8 cellular contexts compared by ENCODE assay signal in genomic region chr11:15006139-15006759, GRCh38. TPM values are rescaled to one million over a fixed set of nuclear protein-coding genes. Genes with fewer than 3 reads are reported as not detected.
A peak's percentile ranks its signal among the peaks of the same experiment; 100 is the strongest.
DNase-seq lines count a peak whose midpoint lies in the region; ATAC-seq and TF ChIP-seq lines count a peak whose summit lies in the region.

No MANE protein-coding gene starts in this region.

- no peak overlapping the region for H3K27ac Mint-ChIP-seq in activated naive CD8-positive, alpha-beta T cell treated with anti-CD3 and anti-CD28 coated beads, Interleukin-2, amount 10 ng/mL, durations not matched to agents 7 days and 5 days
- no peak overlapping the region for H3K27ac Mint-ChIP-seq in activated naive CD8-positive, alpha-beta T cell treated with anti-CD3 and anti-CD28 coated beads for 36 hours

- H3K4me3 Mint-ChIP-seq in activated naive CD8-positive, alpha-beta T cell treated with anti-CD3 and anti-CD28 coated beads, Interleukin-2, amount 10 ng/mL, durations not matched to agents 7 days and 5 days, result no peak overlapping the region
- no peak overlapping the region for H3K4me3 Mint-ChIP-seq in activated naive CD8-positive, alpha-beta T cell treated with anti-CD3 and anti-CD28 coated beads for 36 hours

- H3K27ac ChIP-seq in VCaP, result no peak overlapping the region

- CTCF ChIA-PET in HEK293T (lab: Yijun Ruan, JAX), result interaction anchor here (0.6 to 1.7 kb wide), 4 partner anchors 33 to 216 kb away, joined by 3 to 11 read pairs (median 4); partner anchors contain the start of gene CALCB

- ATAC-seq in activated naive CD8-positive, alpha-beta T cell treated with anti-CD3 and anti-CD28 coated beads, Interleukin-2, amount 10 ng/mL, durations not matched to agents 7 days and 5 days (ENCODE audit: low read depth), result peak; percentile 45

- no peaks in the 10 kb centered on the region for H3K36me3 Mint-ChIP-seq in activated naive CD8-positive, alpha-beta T cell treated with anti-CD3 and anti-CD28 coated beads, Interleukin-2, amount 10 ng/mL, durations not matched to agents 7 days and 5 days
- no peaks in the 10 kb centered on the region for H3K36me3 Mint-ChIP-seq in activated naive CD8-positive, alpha-beta T cell treated with anti-CD3 and anti-CD28 coated beads for 36 hours

- peak; percentile 51 for TF ChIP-seq CTCF in VCaP (conservative IDR thresholded peaks at IDR 0.05)

- no peaks in the 10 kb centered on the region for H3K4me1 Mint-ChIP-seq in activated naive CD8-positive, alpha-beta T cell treated with anti-CD3 and anti-CD28 coated beads, Interleukin-2, amount 10 ng/mL, durations not matched to agents 7 days and 5 days
- no peaks in the 10 kb centered on the region for H3K4me1 Mint-ChIP-seq in activated naive CD8-positive, alpha-beta T cell treated with anti-CD3 and anti-CD28 coated beads for 36 hours

- no peaks in the 10 kb centered on the region for H3K9me3 Mint-ChIP-seq in activated naive CD8-positive, alpha-beta T cell treated with anti-CD3 and anti-CD28 coated beads, Interleukin-2, amount 10 ng/mL, durations not matched to agents 7 days and 5 days
- H3K9me3 Mint-ChIP-seq in activated naive CD8-positive, alpha-beta T cell treated with anti-CD3 and anti-CD28 coated beads for 36 hours, result no peaks in the 10 kb centered on the region

- no peak for DNase-seq in activated naive CD8-positive, alpha-beta T cell treated with anti-CD3 and anti-CD28 coated beads, Interleukin-2, amount 10 ng/mL, durations not matched to agents 7 days and 5 days
- DNase-seq in activated naive CD8-positive, alpha-beta T cell treated with anti-CD3 and anti-CD28 coated beads for 36 hours, result no peak
- DNase-seq in HEK293T (ENCODE audit: extremely low spot score), result peak; percentile 39
- peak; percentile 29 to 30 for DNase-seq in NCI-H1930 (lab: John Stamatoyannopoulos, UW)
- DNase-seq in left kidney (ENCODE audit: low read depth, low spot score), result peak; percentile 35
- no peak for DNase-seq in T1000 (lab: John Stamatoyannopoulos, UW)
- no peak for DNase-seq in activated CD4-positive, alpha-beta T cell treated with anti-CD3 and anti-CD28 coated beads for 1 hour

- POLR2A ChIA-PET in activated naive CD8-positive, alpha-beta T cell treated with anti-CD3 and anti-CD28 coated beads, Interleukin-2, amount 10 ng/mL, durations not matched to agents 7 days and 5 days (lab: Charles Lee), result no interaction called here
- POLR2A ChIA-PET in HEK293T (lab: Yijun Ruan, JAX), result no interaction called here

- H3K27me3 Mint-ChIP-seq in activated naive CD8-positive, alpha-beta T cell treated with anti-CD3 and anti-CD28 coated beads, Interleukin-2, amount 10 ng/mL, durations not matched to agents 7 days and 5 days, result peaks cover 55% of the 10 kb centered on the region
- H3K27me3 Mint-ChIP-seq in activated naive CD8-positive, alpha-beta T cell treated with anti-CD3 and anti-CD28 coated beads for 36 hours, result peaks cover 51% of the 10 kb centered on the region

TF ChIP-seq in HEK293T, 16 proteins besides CTCF, POLR2A, EP300 and RAD21:
- TF ChIP-seq NFRKB (IDR thresholded peaks at IDR 0.05), result no peak
- peak; percentile 86 for TF ChIP-seq L3MBTL2 (conservative IDR thresholded peaks at IDR 0.05)
- no peak for TF ChIP-seq LEF1 (IDR thresholded peaks at IDR 0.05; ENCODE audit: borderline replicate concordance)
TF ChIP-seq in HEK293T: peak in this region for 1.

RNA-seq across cellular contexts. Expression of gene CALCA, which starts 34.1 kb away (rescaled TPM):
- total RNA-seq in activated naive CD8-positive, alpha-beta T cell treated with anti-CD3 and anti-CD28 coated beads, Interleukin-2, amount 10 ng/mL, durations not matched to agents 7 days and 5 days, result not detected
- total RNA-seq in activated naive CD8-positive, alpha-beta T cell treated with anti-CD3 and anti-CD28 coated beads for 36 hours, result under 1 TPM; 0.28 to 0.29 TPM

Comparison
In these comparisons a context has a peak if more than half of its experiments do, and no peak if none do; other contexts are left out.
1. DNase-seq: peak in HEK293T (single experiment), NCI-H1930 (2 of 2) and left kidney (single experiment); none in activated naive CD8-positive, alpha-beta T cell treated with anti-CD3 and anti-CD28 coated beads, Interleukin-2, amount 10 ng/mL, durations not matched to agents 7 days and 5 days (single experiment), activated naive CD8-positive, alpha-beta T cell treated with anti-CD3 and anti-CD28 coated beads for 36 hours (single experiment), T1000 (single experiment) and activated CD4-positive, alpha-beta T cell treated with anti-CD3 and anti-CD28 coated beads for 1 hour (single experiment).